In the genomic region with DNA sequence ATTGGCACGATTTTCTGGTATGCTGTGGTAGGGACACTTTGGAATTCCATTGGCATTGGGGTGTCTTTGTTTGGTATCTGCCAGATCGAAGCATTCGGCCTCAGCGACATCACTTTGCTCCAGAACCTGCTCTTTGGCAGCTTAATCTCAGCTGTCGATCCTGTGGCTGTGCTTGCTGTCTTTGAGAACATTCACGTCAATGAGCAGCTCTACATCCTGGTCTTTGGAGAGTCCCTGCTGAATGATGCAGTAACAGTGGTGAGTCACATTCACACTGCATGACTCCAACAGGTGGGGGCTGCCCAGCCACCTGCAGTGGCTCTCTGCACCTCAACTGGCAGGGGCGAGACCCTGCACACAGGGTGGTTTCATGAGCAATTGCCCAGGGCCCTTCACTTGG, we compare ENCODE assay signal across 11 cellular contexts.
A peak's percentile ranks its signal among the peaks of the same experiment; 100 is the strongest.
DNase-seq lines count a peak whose midpoint lies in the region; ATAC-seq and TF ChIP-seq lines count a peak whose summit lies in the region.
"Had no signal": no experiment of that assay in that cellular context is flagged by ENCODE, and none has a peak within 500 bp of the region (broad histone marks: within the 10 kb centered on the region; RNA-seq: fewer than 3 reads in every experiment).

No MANE protein-coding gene starts in this region.

- peak; percentile 51 for ATAC-seq in GM19043 (IDR thresholded peaks at IDR 0.05; ENCODE audit: low read depth, unreplicated experiment)
- ATAC-seq: naive thymus-derived CD8-positive, alpha-beta T cell had no signal

- DNase-seq in GM06990 (ENCODE audit: extremely low read depth, insufficient read length), result peak; percentile 32
- DNase-seq in HPDE6-E6E7 (ENCODE audit: extremely low spot score), result peak; percentile 31
- DNase-seq in kidney tubule cell (ENCODE audit: low spot score), result peak; percentile 88
- DNase-seq in 8988T, result no peak
- no peak for DNase-seq in SIG-M5 treated with dmso at 0.1 percent for 504 hours (lab: John Stamatoyannopoulos, UW; ENCODE audit: unreplicated experiment)
- no peak for DNase-seq in NCI-H446 treated with DMSO at 0.1 percent for 48 hours (lab: John Stamatoyannopoulos, UW)
- no peak for DNase-seq in midbrain (lab: John Stamatoyannopoulos, UW)
- DNase-seq: naive thymus-derived CD8-positive, alpha-beta T cell; NCI-H345 had no signal

- no peaks in the 10 kb centered on the region for H3K27me3 ChIP-seq in GM06990 (replicated peaks; ENCODE audit: control insufficient read depth, insufficient read depth, low read length)
- H3K27me3 ChIP-seq: tibial nerve had no signal

- H3K36me3 ChIP-seq in GM06990 (ENCODE audit: control insufficient read depth, insufficient read depth, low read length), result no peaks in the 10 kb centered on the region
- H3K36me3 ChIP-seq: tibial nerve had no signal

- TF ChIP-seq CTCF in GM06990 (IDR thresholded peaks at IDR 0.05; ENCODE audit: insufficient read depth, low read length, poor library complexity, severe bottlenecking), result no peak

- no peak overlapping the region for H3K4me3 ChIP-seq in GM06990 (replicated peaks; ENCODE audit: low read depth, low read length)
- H3K4me3 ChIP-seq: tibial nerve had no signal

Comparison
In these comparisons a context has a peak if more than half of its experiments do, and no peak if none do; other contexts are left out.
1. DNase-seq: peak in GM06990 (single experiment), HPDE6-E6E7 (single experiment) and kidney tubule cell (single experiment); none in 8988T (single experiment), SIG-M5 treated with dmso at 0.1 percent for 504 hours (single experiment), NCI-H446 treated with DMSO at 0.1 percent for 48 hours (single experiment) and midbrain (single experiment).